8 cellular contexts compared by ENCODE assay signal in genomic region chr3:49093853-49094767, GRCh38. TPM values are rescaled to one million over a fixed set of nuclear protein-coding genes. Genes with fewer than 3 reads are reported as not detected.
DNase-seq lines count a peak whose midpoint lies in the region; ATAC-seq, FAIRE-seq and TF ChIP-seq lines count a peak whose summit lies in the region.

Gene QRICH1 (minus strand): TSS chr3:49094071. CDS start chr3:49077017, 17,054 bp downstream.

- peak; percentile 98 for FAIRE-seq in G401.6 (lab: Jason Lieb, UNC)

- peak within 1 kb of the TSS; percentile 91 for H3K14ac ChIP-seq in H9 (ENCODE audit: insufficient read depth, low read length)

- H4K20me1 ChIP-seq in H9 (ENCODE audit: control insufficient read depth, insufficient read depth, insufficient read length) = no peaks in the 10 kb centered on the region

- no peaks in the 10 kb centered on the region for H3K79me1 ChIP-seq in H9 (ENCODE audit: insufficient read depth, low read depth, low read length, poor library complexity, severe bottlenecking)

- H3K56ac ChIP-seq in H9 (ENCODE audit: insufficient read length, low read depth, low read length) = no peak within 1 kb of the TSS

- no CpG with 5 or more reads among the region's 65 CpGs for WGBS in H9 (ENCODE audit: extremely low coverage, insufficient read length, low lambda C conversion rate)

- no peaks in the 10 kb centered on the region for H3K9me3 Mint-ChIP-seq in H9
- no peaks in the 10 kb centered on the region for H3K9me3 Mint-ChIP-seq in nephron progenitor cell
- H3K9me3 Mint-ChIP-seq in stimulated activated naive CD8-positive, alpha-beta T cell treated with anti-CD3 and anti-CD28 coated beads, Interleukin-15, amount 100 ng/mL, for 72 hours = no peaks in the 10 kb centered on the region

- TF ChIP-seq CTCF in H9 (conservative IDR thresholded peaks at IDR 0.05) = peak; percentile 67
- TF ChIP-seq CTCF in fibroblast of pulmonary artery (IDR thresholded peaks at IDR 0.05; ENCODE audit: low read length, missing control alignments) = peak; percentile 79
- TF ChIP-seq CTCF in nephron progenitor cell (IDR thresholded peaks at IDR 0.05) = peak; percentile 23

- H3T11ph ChIP-seq in H9 (ENCODE audit: low read length) = no peak within 1 kb of the TSS

- no peak within 1 kb of the TSS; the same call in 1 of the 2 replicates for H3K4ac ChIP-seq in H9 (ENCODE audit: low read depth, low read length)

- H3K23ac ChIP-seq in H9 (ENCODE audit: insufficient read length, low read depth, low read length) = no peak within 1 kb of the TSS

- peak within 1 kb of the TSS; percentile 96 for H3K4me3 ChIP-seq in fibroblast of pulmonary artery (replicated peaks; ENCODE audit: low read depth, low read length)

- ATAC-seq in stimulated activated naive CD8-positive, alpha-beta T cell treated with anti-CD3 and anti-CD28 coated beads, Interleukin-15, amount 100 ng/mL, for 72 hours = peak; percentile 88

- no peaks in the 10 kb centered on the region for H3K27me3 ChIP-seq in H9 (ENCODE audit: insufficient read depth, low read length)

- H3K36me3 Mint-ChIP-seq in H9 (ENCODE audit: insufficient read depth in 1 of 3, low read depth in 3 of 3) (peaks cover 23 to 55% (median 48%) of the 10 kb centered on the region in 3 experiments), nephron progenitor cell (ENCODE audit: low read depth) (peaks cover 38% of the 10 kb centered on the region)

- H2BK12ac ChIP-seq in H9 (ENCODE audit: insufficient read length, low read depth, low read length) = no peak within 1 kb of the TSS

- no peak within 1 kb of the TSS for H2BK15ac ChIP-seq in H9 (ENCODE audit: low read depth, low read length)

- H3K4me2 ChIP-seq in H9 (ENCODE audit: insufficient read depth, insufficient read length, low read length) = peak within 1 kb of the TSS; percentile 85

- no peak within 1 kb of the TSS for H2BK20ac ChIP-seq in H9 (ENCODE audit: low read depth, low read length, poor library complexity, severe bottlenecking)

- H3K18ac ChIP-seq in H9 (ENCODE audit: insufficient read length, low read depth, low read length) = peak within 1 kb of the TSS; percentile 69

- H3K9me3 ChIP-seq in H9 (ENCODE audit: control insufficient read depth, low read depth, low read length) = no peaks in the 10 kb centered on the region

- H4K91ac ChIP-seq in H9 (ENCODE audit: insufficient read length, low read depth, low read length) = no peak within 1 kb of the TSS

- no peak within 1 kb of the TSS for H2BK120ac ChIP-seq in H9 (ENCODE audit: low read depth, low read length, poor library complexity, severe bottlenecking)

- no peak within 1 kb of the TSS for H4K5ac ChIP-seq in H9 (ENCODE audit: insufficient read length, low read depth, low read length)

- no peaks in the 10 kb centered on the region for H3K27me3 Mint-ChIP-seq in H9 (ENCODE audit: low read depth)
- peaks cover 4% of the 10 kb centered on the region for H3K27me3 Mint-ChIP-seq in nephron progenitor cell (ENCODE audit: low read depth, poor library complexity)
- H3K27me3 Mint-ChIP-seq in stimulated activated naive CD8-positive, alpha-beta T cell treated with anti-CD3 and anti-CD28 coated beads, Interleukin-15, amount 100 ng/mL, for 72 hours = no peaks in the 10 kb centered on the region

- no peak within 1 kb of the TSS for H2AK5ac ChIP-seq in H9 (ENCODE audit: insufficient read length, low read length)

- peak within 1 kb of the TSS; percentile 89 to 95 for H3K4me3 Mint-ChIP-seq in H9
- peak within 1 kb of the TSS; percentile 92 for H3K4me3 Mint-ChIP-seq in nephron progenitor cell
- peak within 1 kb of the TSS; percentile 86 to 88 for H3K4me3 Mint-ChIP-seq in stimulated activated naive CD8-positive, alpha-beta T cell treated with anti-CD3 and anti-CD28 coated beads, Interleukin-15, amount 100 ng/mL, for 72 hours

- peaks cover 2% of the 10 kb centered on the region; the same call in 1 of the 2 replicates for H3K4me1 ChIP-seq in H9 (ENCODE audit: insufficient read depth, low read length)

- peaks cover 7% of the 10 kb centered on the region for H3K23me2 ChIP-seq in H9 (ENCODE audit: insufficient read length, low read depth, low read length, poor library complexity, severe bottlenecking)

- peaks cover 29% of the 10 kb centered on the region for H3K79me2 ChIP-seq in H9 (ENCODE audit: insufficient read depth, low read length)

- H3K4me1 Mint-ChIP-seq in H9 (peaks cover 9 to 19% of the 10 kb centered on the region in 2 experiments), nephron progenitor cell (peaks cover 37% of the 10 kb centered on the region)
- peaks cover 43% of the 10 kb centered on the region for H3K4me1 Mint-ChIP-seq in stimulated activated naive CD8-positive, alpha-beta T cell treated with anti-CD3 and anti-CD28 coated beads, Interleukin-15, amount 100 ng/mL, for 72 hours

- H2BK5ac ChIP-seq in H9 (ENCODE audit: insufficient read length, low read length) = peak within 1 kb of the TSS; percentile 43

- DNase-seq in H9 = peak; percentile 97
- peak; percentile 96 for DNase-seq in M059J (ENCODE audit: low read depth)
- DNase-seq in SHP77 (lab: John Stamatoyannopoulos, UW) = peak; percentile 96 to 97
- DNase-seq in activated effector memory CD4-positive, alpha-beta T cell treated with Interleukin-2 at 50 U/mL for 16 hours = peak; percentile 92
- peak; percentile 98 for DNase-seq in fibroblast of pulmonary artery (ENCODE audit: low read depth)
- peak; percentile 96 for DNase-seq in nephron progenitor cell
- DNase-seq in stimulated activated naive CD8-positive, alpha-beta T cell treated with anti-CD3 and anti-CD28 coated beads, Interleukin-15, amount 100 ng/mL, for 72 hours = peak; percentile 98

- H2AFZ ChIP-seq in H9 (ENCODE audit: low read length) = no peak within 1 kb of the TSS

- no peak within 1 kb of the TSS for H4K8ac ChIP-seq in H9 (replicated peaks; ENCODE audit: insufficient read length, low read depth, low read length)

- peak within 1 kb of the TSS; percentile 79 for H3K27ac ChIP-seq in H9 (ENCODE audit: insufficient read length, low read depth, low read length)

- peak within 1 kb of the TSS; percentile 99 for H3K27ac Mint-ChIP-seq in H9
- peak within 1 kb of the TSS; percentile 99 for H3K27ac Mint-ChIP-seq in nephron progenitor cell
- H3K27ac Mint-ChIP-seq in stimulated activated naive CD8-positive, alpha-beta T cell treated with anti-CD3 and anti-CD28 coated beads, Interleukin-15, amount 100 ng/mL, for 72 hours = peak within 1 kb of the TSS; percentile 98 to 99

- peak within 1 kb of the TSS; percentile 90 for H3K9ac ChIP-seq in H9 (ENCODE audit: extremely low read depth, insufficient read length, low read length)

RNA-seq across cellular contexts. Expression of gene QRICH1, which starts in this region (rescaled TPM):
- 151 and 167 TPM in 2 replicates for total RNA-seq in H9 (2021)
- 44.8 and 62.9 TPM in 2 replicates for total RNA-seq in M059J (2014; rRNA removed; shearing (Covaris generic))

Comparison
In these comparisons a context has a peak if more than half of its experiments do, and no peak if none do; other contexts are left out.
1. Peak in every context shown above with its lines: DNase-seq, ATAC-seq, H3K4me3 ChIP-seq and H3K27ac ChIP-seq.
2. CTCF ChIP-seq: peak in every context shown above with its lines; median percentile 79 in fibroblast of pulmonary artery; 67 in H9; 23 in nephron progenitor cell.